In the genomic region with DNA sequence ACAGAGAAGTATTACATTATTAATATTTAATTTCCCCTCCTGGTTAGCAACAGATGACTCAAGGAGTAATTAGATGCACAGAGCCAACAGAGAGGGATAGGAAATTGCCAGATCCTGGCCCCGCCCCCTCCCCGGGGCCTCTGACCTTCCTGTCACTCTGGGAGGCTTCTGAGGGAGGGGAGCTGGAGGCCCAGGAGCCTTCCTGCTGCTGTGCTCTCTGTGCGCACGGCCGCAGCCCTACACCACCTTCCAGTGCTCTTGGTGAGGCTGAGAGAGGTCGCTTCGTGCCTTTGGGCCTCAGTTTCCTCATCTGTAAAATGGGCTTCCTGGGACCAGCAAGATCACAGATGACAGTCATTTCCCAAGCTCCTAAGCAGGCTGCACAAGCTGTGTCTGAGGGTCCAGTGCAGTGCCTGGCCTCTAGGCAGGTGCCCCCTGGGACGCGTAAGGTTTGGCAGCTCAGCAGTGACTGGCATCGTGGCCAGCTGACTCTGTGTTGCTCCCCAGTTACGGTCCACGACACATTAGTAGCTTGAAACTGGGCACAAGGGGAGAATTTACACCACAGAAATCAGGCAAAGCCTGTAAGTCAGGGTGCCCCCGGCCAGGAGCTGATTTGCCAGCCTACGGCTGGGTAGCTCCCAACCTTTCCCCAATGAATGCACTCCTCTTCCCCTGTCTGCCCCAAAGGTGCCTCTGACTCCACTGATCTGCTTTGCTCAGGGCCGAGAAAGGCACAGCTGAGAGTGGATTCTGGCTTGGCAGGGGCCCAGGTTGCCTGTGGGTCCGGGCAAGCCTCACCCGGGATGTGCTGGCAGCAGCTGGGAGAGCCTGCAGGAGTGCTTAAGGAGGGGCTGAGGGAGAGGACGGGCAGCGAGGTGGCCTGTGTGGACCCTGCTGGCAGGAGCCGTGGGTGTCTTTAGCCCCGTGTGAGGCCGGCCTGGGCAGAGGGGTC, we compare ENCODE assay signal across 9 cellular contexts. TPM values are rescaled to one million over a fixed set of nuclear protein-coding genes. Genes with fewer than 3 reads are reported as not detected.
DNase-seq lines count a peak whose midpoint lies in the region; ATAC-seq and TF ChIP-seq lines count a peak whose summit lies in the region.
"Had no signal": no experiment of that assay in that cellular context is flagged by ENCODE, and none has a peak within 500 bp of the region (broad histone marks: within the 10 kb centered on the region; RNA-seq: fewer than 3 reads in every experiment).

No MANE protein-coding gene starts in this region.

- intact Hi-C loops in stomach (cut with DNase I; ENCODE audit: low total_unique reads), result no loop called here

- peak overlapping the region; percentile 71 for H3K4me2 ChIP-seq in DND-41 (ENCODE audit: insufficient read depth, low read length)

- H3K4me3 ChIP-seq in DND-41 (ENCODE audit: low read depth in 1 of 2, low read length in 2 of 2), result peak overlapping the region in 1 of 2 experiments; percentile 54; a peak in 1 of 4 replicates
- peak overlapping the region in 1 of 4 donors; percentile 17 for H3K4me3 ChIP-seq in stomach

- 55 to 76% (median 65%) methylated on average over 19 to 22 of the region's 22 CpGs for WGBS in stomach, 5 donors

- no peaks in the 10 kb centered on the region for H3K36me3 Mint-ChIP-seq in activated T-cell treated with anti-CD3 and anti-CD28 coated beads, Interleukin-2, amount 50 U/mL, for 4 hours (ENCODE audit: insufficient read depth)
- no peaks in the 10 kb centered on the region for H3K36me3 Mint-ChIP-seq in mesothelial cell of epicardium

- DNase-seq in DND-41 (peak; percentile 86), NCI-H446 treated with DMSO at 0.1 percent for 48 hours (lab: John Stamatoyannopoulos, UW) (peak; percentile 64), left lobe of liver (ENCODE audit: low spot score) (peak; percentile 71), stomach (peak; percentile 84), NCI-H1092 treated with DMSO at 0.1 percent for 48 hours (lab: John Stamatoyannopoulos, UW) (no peak), mesothelial cell of epicardium (ENCODE audit: low spot score in 2 of 2, unreplicated experiment in 2 of 2) (no peak)
- peak; percentile 62 for DNase-seq in activated T-cell treated with anti-CD3 and anti-CD28 coated beads, Interleukin-2, amount 50 U/mL, for 4 hours

- H2AFZ ChIP-seq in DND-41 (ENCODE audit: low read depth, low read length), result no peak overlapping the region

- peaks cover 44% of the 10 kb centered on the region for H3K79me2 ChIP-seq in DND-41 (ENCODE audit: insufficient read depth, low read length)

- no peaks in the 10 kb centered on the region for H3K9me3 Mint-ChIP-seq in activated T-cell treated with anti-CD3 and anti-CD28 coated beads, Interleukin-2, amount 50 U/mL, for 4 hours
- no peaks in the 10 kb centered on the region for H3K9me3 Mint-ChIP-seq in mesothelial cell of epicardium

- H4K20me1 ChIP-seq in DND-41 (ENCODE audit: insufficient read depth, low read length), result no peaks in the 10 kb centered on the region

- H3K9ac ChIP-seq in DND-41 (ENCODE audit: low read depth, low read length), result peak overlapping the region; percentile 82

- no peak for TF ChIP-seq CTCF in DND-41 (IDR thresholded peaks at IDR 0.05; ENCODE audit: borderline replicate concordance, extremely low read depth, low read length, poor library complexity, severe bottlenecking)
- no peak for TF ChIP-seq CTCF in stomach (IDR thresholded peaks at IDR 0.05)
- TF ChIP-seq CTCF in mesothelial cell of epicardium (IDR thresholded peaks at IDR 0.05; ENCODE audit: unreplicated experiment), result no peak

- H3K9me3 ChIP-seq in DND-41 (ENCODE audit: insufficient read depth, low read length, severe bottlenecking) (no peaks in the 10 kb centered on the region), stomach (no peaks in the 10 kb centered on the region)

- peak overlapping the region; percentile 95 for H3K27ac ChIP-seq in DND-41 (ENCODE audit: low read length)
- peak overlapping the region in 2 of 5 donors; percentile 2 to 80 for H3K27ac ChIP-seq in stomach

- ATAC-seq in DND-41 (ENCODE audit: insufficient read depth, low read depth) (peak; percentile 17; the same call in 2 of the 3 replicates), left lobe of liver (no peak), GM18873 (IDR thresholded peaks at IDR 0.05; ENCODE audit: low FRiP score, unreplicated experiment) (no peak)
- ATAC-seq in activated T-cell treated with anti-CD3 and anti-CD28 coated beads, Interleukin-2, amount 50 U/mL, for 4 hours, result no peak
- ATAC-seq: HCT116 had no signal

- peaks cover 85% of the 10 kb centered on the region for H3K4me1 Mint-ChIP-seq in activated T-cell treated with anti-CD3 and anti-CD28 coated beads, Interleukin-2, amount 50 U/mL, for 4 hours (ENCODE audit: low read depth)
- peaks cover 28% of the 10 kb centered on the region for H3K4me1 Mint-ChIP-seq in mesothelial cell of epicardium

- TF ChIP-seq EP300 in stomach (IDR thresholded peaks at IDR 0.05), result no peak

- H3K27me3 ChIP-seq in DND-41 (ENCODE audit: insufficient read depth, low read length, poor library complexity) (no peaks in the 10 kb centered on the region), stomach (peaks cover 0 to 12% (median 4%) of the 10 kb centered on the region in 3 donors)

- no peak overlapping the region for H3K27ac Mint-ChIP-seq in mesothelial cell of epicardium

- H3K27me3 Mint-ChIP-seq in activated T-cell treated with anti-CD3 and anti-CD28 coated beads, Interleukin-2, amount 50 U/mL, for 4 hours (ENCODE audit: low read depth), result no peaks in the 10 kb centered on the region
- H3K27me3 Mint-ChIP-seq in mesothelial cell of epicardium (ENCODE audit: low read depth), result peaks cover 21% of the 10 kb centered on the region

- H3K4me1 ChIP-seq in DND-41 (ENCODE audit: insufficient read depth, low read length) (peaks cover 100% of the 10 kb centered on the region), stomach (peaks cover 19 to 80% (median 53%) of the 10 kb centered on the region in 4 donors)

- H3K4me3 Mint-ChIP-seq in activated T-cell treated with anti-CD3 and anti-CD28 coated beads, Interleukin-2, amount 50 U/mL, for 4 hours, result peak overlapping the region; percentile 84
- H3K4me3 Mint-ChIP-seq in mesothelial cell of epicardium, result no peak overlapping the region

- no peak for TF ChIP-seq POLR2A in stomach (IDR thresholded peaks at IDR 0.05)

- H3K36me3 ChIP-seq in DND-41 (ENCODE audit: insufficient read depth, low read length) (peaks cover 10% of the 10 kb centered on the region; the same call in 1 of the 2 replicates), stomach (no peaks in the 10 kb centered on the region)

RNA-seq across cellular contexts. Expression of gene ADORA2A, which starts 2.3 kb away (rescaled TPM):
- total RNA-seq in activated T-cell treated with anti-CD3 and anti-CD28 coated beads, Interleukin-2, amount 50 U/mL, for 4 hours, result 10 to 100 TPM; 44.6 to 57.1 (median 51.1) TPM
- total RNA-seq in left lobe of liver, result 4.1 TPM
- 1 to 10 TPM in 3 of 5 donors, under 1 TPM in 1, not detected in 1; 0.58 to 7.1 (median 3.1) TPM for total RNA-seq in stomach
- polyA plus RNA-seq in stomach, result 1 to 10 TPM; 1.4 to 2.9 (median 1.6) TPM
- 8.3 to 10.8 TPM (median 9.4 TPM) in 3 replicates for total RNA-seq in mesothelial cell of epicardium

Comparison
In these comparisons a context has a peak if more than half of its experiments do, and no peak if none do; other contexts are left out.
1. DNase-seq: peak in DND-41 (single experiment), NCI-H446 treated with DMSO at 0.1 percent for 48 hours (single experiment), activated T-cell treated with anti-CD3 and anti-CD28 coated beads, Interleukin-2, amount 50 U/mL, for 4 hours (single experiment), left lobe of liver (single experiment) and stomach (single experiment); none in NCI-H1092 treated with DMSO at 0.1 percent for 48 hours (single experiment) and mesothelial cell of epicardium (0 of 2).